In the genomic region with DNA sequence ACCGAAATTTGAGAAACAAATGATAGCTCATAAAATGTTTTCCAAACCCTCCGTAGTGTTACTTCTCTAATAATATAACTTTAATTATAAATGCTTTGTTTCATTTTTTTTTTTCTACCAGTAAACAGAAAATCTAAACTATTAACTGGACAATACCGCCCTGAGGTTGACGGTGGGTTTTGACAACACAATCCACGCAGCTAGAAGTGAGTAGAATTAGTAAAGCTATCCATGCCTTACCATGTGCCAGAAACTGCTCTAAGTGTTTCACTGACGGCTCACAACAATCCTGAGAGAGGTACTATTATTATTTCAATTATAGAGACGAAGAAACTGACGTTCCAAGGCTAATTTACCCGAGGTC, we compare ENCODE assay signal across 8 cellular contexts. TPM values are rescaled to one million over a fixed set of nuclear protein-coding genes. Genes with fewer than 3 reads are reported as not detected.
A peak's percentile ranks its signal among the peaks of the same experiment; 100 is the strongest.
DNase-seq lines count a peak whose midpoint lies in the region; ATAC-seq lines count a peak whose summit lies in the region.

No MANE protein-coding gene starts in this region.

- ATAC-seq in T-helper 17 cell (no peak), right cardiac atrium (no peak)
- no peak for ATAC-seq in stimulated activated effector memory CD8-positive, alpha-beta T cell treated with anti-CD3 and anti-CD28 coated beads, Interleukin-12 subunit alpha, Interleukin-12 subunit beta, amount 100 ng/mL, for 72 hours

- intact Hi-C loops in right cardiac atrium (cut with DNase I): no loop called here

- no peak for DNase-seq in T-helper 1 cell
- no peak for DNase-seq in T-helper 17 cell
- DNase-seq in right cardiac atrium: no peak
- DNase-seq in stimulated activated effector memory CD8-positive, alpha-beta T cell treated with anti-CD3 and anti-CD28 coated beads, Interleukin-12 subunit alpha, Interleukin-12 subunit beta, amount 100 ng/mL, for 72 hours (ENCODE audit: low spot score in 2 of 2): no peak
- no peak for DNase-seq in retina
- DNase-seq in D341Med (ENCODE audit: low spot score): no peak
- no peak for DNase-seq in NCI-H510A treated with DMSO at 0.1 percent for 48 hours (lab: John Stamatoyannopoulos, UW)

- H3K4me3 Mint-ChIP-seq in T-helper 1 cell treated with Interleukin-12 subunit alpha and Interleukin-12 subunit beta and Interleukin-4 antibody, amounts not matched to agents 30 μg/mL and 1 μg/mL, for 36 hours: peak overlapping the region; percentile 93
- peak overlapping the region; percentile 93 for H3K4me3 Mint-ChIP-seq in T-helper 17 cell
- peak overlapping the region; percentile 92 for H3K4me3 Mint-ChIP-seq in stimulated activated effector memory CD8-positive, alpha-beta T cell treated with anti-CD3 and anti-CD28 coated beads, Interleukin-12 subunit alpha, Interleukin-12 subunit beta, amount 100 ng/mL, for 72 hours

- H3K4me3 ChIP-seq in right cardiac atrium (ENCODE audit: low read length): peak overlapping the region; percentile 64

- WGBS in right cardiac atrium: 8% methylated on average over 9 of the region's 9 CpGs

- H3K27ac ChIP-seq in right cardiac atrium (ENCODE audit: low read length): peak overlapping the region; percentile 65

- H3K36me3 Mint-ChIP-seq in T-helper 1 cell treated with Interleukin-12 subunit alpha and Interleukin-12 subunit beta and Interleukin-4 antibody, amounts not matched to agents 30 μg/mL and 1 μg/mL, for 36 hours (ENCODE audit: low read depth): no peaks in the 10 kb centered on the region
- H3K36me3 Mint-ChIP-seq in T-helper 17 cell (ENCODE audit: low read depth): no peaks in the 10 kb centered on the region
- peaks cover 9% of the 10 kb centered on the region for H3K36me3 Mint-ChIP-seq in stimulated activated effector memory CD8-positive, alpha-beta T cell treated with anti-CD3 and anti-CD28 coated beads, Interleukin-12 subunit alpha, Interleukin-12 subunit beta, amount 100 ng/mL, for 72 hours

- H3K4me1 ChIP-seq in right cardiac atrium (ENCODE audit: control insufficient read depth, insufficient read depth, low read length): no peaks in the 10 kb centered on the region

- H3K4me1 Mint-ChIP-seq in T-helper 1 cell treated with Interleukin-12 subunit alpha and Interleukin-12 subunit beta and Interleukin-4 antibody, amounts not matched to agents 30 μg/mL and 1 μg/mL, for 36 hours (ENCODE audit: low read depth): peaks cover 14% of the 10 kb centered on the region
- H3K4me1 Mint-ChIP-seq in T-helper 17 cell: peaks cover 7% of the 10 kb centered on the region
- H3K4me1 Mint-ChIP-seq in stimulated activated effector memory CD8-positive, alpha-beta T cell treated with anti-CD3 and anti-CD28 coated beads, Interleukin-12 subunit alpha, Interleukin-12 subunit beta, amount 100 ng/mL, for 72 hours: peaks cover 30% of the 10 kb centered on the region

- H3K9me3 ChIP-seq in T-helper 17 cell (ENCODE audit: control insufficient read depth, low read length, poor library complexity, severe bottlenecking) (no peaks in the 10 kb centered on the region), right cardiac atrium (ENCODE audit: control insufficient read depth, low read length) (no peaks in the 10 kb centered on the region)

- no peaks in the 10 kb centered on the region for H3K27me3 Mint-ChIP-seq in T-helper 1 cell treated with Interleukin-12 subunit alpha and Interleukin-12 subunit beta and Interleukin-4 antibody, amounts not matched to agents 30 μg/mL and 1 μg/mL, for 36 hours (ENCODE audit: low read depth)
- H3K27me3 Mint-ChIP-seq in T-helper 17 cell: no peaks in the 10 kb centered on the region

- no peaks in the 10 kb centered on the region for H3K9me3 Mint-ChIP-seq in T-helper 1 cell treated with Interleukin-12 subunit alpha and Interleukin-12 subunit beta and Interleukin-4 antibody, amounts not matched to agents 30 μg/mL and 1 μg/mL, for 36 hours
- H3K9me3 Mint-ChIP-seq in stimulated activated effector memory CD8-positive, alpha-beta T cell treated with anti-CD3 and anti-CD28 coated beads, Interleukin-12 subunit alpha, Interleukin-12 subunit beta, amount 100 ng/mL, for 72 hours: no peaks in the 10 kb centered on the region

- no peaks in the 10 kb centered on the region for H3K27me3 ChIP-seq in right cardiac atrium (ENCODE audit: control insufficient read depth, insufficient read depth)

- H3K27ac Mint-ChIP-seq in T-helper 1 cell treated with Interleukin-12 subunit alpha and Interleukin-12 subunit beta and Interleukin-4 antibody, amounts not matched to agents 30 μg/mL and 1 μg/mL, for 36 hours: peak overlapping the region; percentile 89
- H3K27ac Mint-ChIP-seq in T-helper 17 cell: peak overlapping the region; percentile 95
- peak overlapping the region; percentile 97 for H3K27ac Mint-ChIP-seq in stimulated activated effector memory CD8-positive, alpha-beta T cell treated with anti-CD3 and anti-CD28 coated beads, Interleukin-12 subunit alpha, Interleukin-12 subunit beta, amount 100 ng/mL, for 72 hours

RNA-seq across cellular contexts. Expression of gene NDUFAF1, which starts 0.4 kb away (rescaled TPM):
- total RNA-seq in T-helper 17 cell (1 to 10 TPM; 3.4 to 3.8 TPM), right cardiac atrium (10 to 100 TPM; 19.7 to 35.1 (median 26.6) TPM)
- polyA plus RNA-seq in right cardiac atrium: 65.9 TPM

RNA-seq across cellular contexts. Expression of gene RTF1, which starts 15.0 kb away (rescaled TPM):
- total RNA-seq in T-helper 17 cell (10 to 100 TPM; 42.0 TPM), right cardiac atrium (10 to 100 TPM; 22.3 to 25.0 (median 23.1) TPM)
- 14.1 TPM for polyA plus RNA-seq in right cardiac atrium

Comparison
In these comparisons a context has a peak if more than half of its experiments do, and no peak if none do; other contexts are left out.
1. RNA of gene NDUFAF1, which starts 0.4 kb away (total RNA-seq): 19.7 to 35.1 TPM in right cardiac atrium; 3.4 to 3.8 TPM in T-helper 17 cell; every median in the first group is over 4 times any median in the second.
2. Peak in every context shown above with its lines, with median percentiles within 50 percentile points of each other: H3K27ac Mint-ChIP-seq and H3K4me3 Mint-ChIP-seq.